Comparison of ENCODE assay signal across 1 cellular context in the genomic region with DNA sequence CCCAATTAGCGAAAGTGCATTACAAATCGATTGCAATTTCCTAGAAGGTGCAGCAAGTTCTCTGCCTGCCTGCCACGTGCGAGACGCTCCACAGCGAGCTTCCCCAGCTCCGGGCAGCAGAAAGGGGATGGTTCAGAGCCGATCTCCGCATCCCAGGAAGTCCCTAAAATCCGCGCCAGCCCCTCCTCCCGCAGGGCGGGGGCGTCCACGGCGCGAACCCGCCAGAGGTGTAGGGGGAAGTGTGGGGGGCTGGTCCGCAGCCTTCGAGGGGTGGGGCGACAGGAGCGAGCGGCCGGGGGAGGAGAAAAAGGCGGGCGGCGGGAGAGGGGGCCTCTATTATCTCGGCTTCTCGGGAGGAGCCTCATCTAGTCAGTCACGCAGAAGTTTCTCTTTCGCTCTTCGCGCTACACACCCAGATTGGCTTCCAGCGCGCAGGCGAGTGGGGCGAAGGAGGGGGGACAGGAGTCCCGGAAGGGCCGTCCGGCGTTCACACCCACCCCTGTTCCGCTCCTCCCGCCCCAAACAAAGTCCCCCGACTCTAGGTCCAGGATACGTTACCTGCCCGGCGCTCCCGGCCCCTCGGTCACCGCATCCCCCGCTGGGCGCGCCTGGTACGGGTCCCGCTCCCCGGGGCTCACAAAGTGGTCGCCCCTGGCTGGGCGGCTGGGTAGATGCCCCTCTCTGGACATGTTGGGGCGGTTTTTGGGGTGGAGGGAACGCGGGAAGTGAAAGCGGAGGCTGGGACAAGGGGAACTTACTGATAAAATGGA.
TF ChIP-seq lines count a peak whose summit lies in the region.

No MANE protein-coding gene starts in this region.

TF ChIP-seq in K562, 482 proteins besides CTCF, POLR2A, EP300 and RAD21 (continued from another document and continues in another):
- TF ChIP-seq, protein P1, sequence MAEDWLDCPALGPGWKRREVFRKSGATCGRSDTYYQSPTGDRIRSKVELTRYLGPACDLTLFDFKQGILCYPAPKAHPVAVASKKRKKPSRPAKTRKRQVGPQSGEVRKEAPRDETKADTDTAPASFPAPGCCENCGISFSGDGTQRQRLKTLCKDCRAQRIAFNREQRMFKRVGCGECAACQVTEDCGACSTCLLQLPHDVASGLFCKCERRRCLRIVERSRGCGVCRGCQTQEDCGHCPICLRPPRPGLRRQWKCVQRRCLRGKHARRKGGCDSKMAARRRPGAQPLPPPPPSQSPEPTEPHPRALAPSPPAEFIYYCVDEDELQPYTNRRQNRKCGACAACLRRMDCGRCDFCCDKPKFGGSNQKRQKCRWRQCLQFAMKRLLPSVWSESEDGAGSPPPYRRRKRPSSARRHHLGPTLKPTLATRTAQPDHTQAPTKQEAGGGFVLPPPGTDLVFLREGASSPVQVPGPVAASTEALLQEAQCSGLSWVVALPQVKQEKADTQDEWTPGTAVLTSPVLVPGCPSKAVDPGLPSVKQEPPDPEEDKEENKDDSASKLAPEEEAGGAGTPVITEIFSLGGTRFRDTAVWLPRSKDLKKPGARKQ (CRISPR knock-in tag; IDR thresholded peaks at IDR 0.05), result no peak
- TF ChIP-seq, protein P2, sequence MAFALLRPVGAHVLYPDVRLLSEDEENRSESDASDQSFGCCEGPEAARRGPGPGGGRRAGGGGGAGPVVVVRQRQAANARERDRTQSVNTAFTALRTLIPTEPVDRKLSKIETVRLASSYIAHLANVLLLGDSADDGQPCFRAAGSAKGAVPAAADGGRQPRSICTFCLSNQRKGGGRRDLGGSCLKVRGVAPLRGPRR (CRISPR knock-in tag; IDR thresholded peaks at IDR 0.05), result no peak
- TF ChIP-seq, protein P3, sequence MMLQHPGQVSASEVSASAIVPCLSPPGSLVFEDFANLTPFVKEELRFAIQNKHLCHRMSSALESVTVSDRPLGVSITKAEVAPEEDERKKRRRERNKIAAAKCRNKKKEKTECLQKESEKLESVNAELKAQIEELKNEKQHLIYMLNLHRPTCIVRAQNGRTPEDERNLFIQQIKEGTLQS (IDR thresholded peaks at IDR 0.05), result no peak; the same call in 1 of the 2 replicates
- TF ChIP-seq, protein P3 (CRISPR knock-in tag; conservative IDR thresholded peaks at IDR 0.05), result 0 out of 2 replicates have a peak, but pooled peaks have one; percentile 50
- TF ChIP-seq ZNF347 (CRISPR knock-in tag; IDR thresholded peaks at IDR 0.05; ENCODE audit: low read depth) (no peak; the same call in 1 of the 2 replicates), ZC3H8 (IDR thresholded peaks at IDR 0.05) (no peak), ZSCAN32 (CRISPR knock-in tag; IDR thresholded peaks at IDR 0.05) (0 out of 2 replicates have a peak, but pooled peaks have one; percentile 49), TCF3 (CRISPR knock-in tag; IDR thresholded peaks at IDR 0.05) (0 out of 2 replicates have a peak, but pooled peaks have one; percentile 16), MEF2A (IDR thresholded peaks at IDR 0.05; ENCODE audit: control insufficient read depth, low read depth, low read length) (0 out of 2 replicates have a peak, but pooled peaks have one; percentile 19), CAMTA2 (CRISPR knock-in tag; conservative IDR thresholded peaks at IDR 0.05) (no peak), ZNF584 (CRISPR knock-in tag; IDR thresholded peaks at IDR 0.05; ENCODE audit: low read depth) (no peak), ZNF445 (CRISPR knock-in tag; IDR thresholded peaks at IDR 0.05; ENCODE audit: low read depth) (no peak), BDP1 (IDR thresholded peaks at IDR 0.05; ENCODE audit: insufficient read depth, insufficient read length) (no peak), DMBX1 (CRISPR knock-in tag; IDR thresholded peaks at IDR 0.05; ENCODE audit: borderline replicate concordance) (no peak; the same call in 1 of the 2 replicates), HMG20A (CRISPR knock-in tag; conservative IDR thresholded peaks at IDR 0.05) (no peak), BCOR (IDR thresholded peaks at IDR 0.05) (0 out of 2 replicates have a peak, but pooled peaks have one; percentile 34), EWSR1 (IDR thresholded peaks at IDR 0.05; ENCODE audit: borderline replicate concordance, low read depth, partially characterized antibody) (no peak), MEIS2 (IDR thresholded peaks at IDR 0.05; ENCODE audit: partially characterized antibody) (no peak), MTA2 (IDR thresholded peaks at IDR 0.05; ENCODE audit: low read depth) (peak; percentile 12; the same call in 1 of the 2 replicates), KAT8 (IDR thresholded peaks at IDR 0.05; ENCODE audit: low read depth) (no peak), SIRT6 (IDR thresholded peaks at IDR 0.05; ENCODE audit: low read depth, low read length) (no peak), KHSRP (IDR thresholded peaks at IDR 0.05) (no peak), HNRNPH1 (optimal IDR thresholded peaks at IDR 0.05; ENCODE audit: low read depth, low read length) (no peak), KAT7 (CRISPR knock-in tag; IDR thresholded peaks at IDR 0.05; ENCODE audit: borderline replicate concordance) (no peak), NFIC (IDR thresholded peaks at IDR 0.05) (peak; percentile 31), STAT5B (CRISPR knock-in tag; IDR thresholded peaks at IDR 0.05) (no peak), SAFB (IDR thresholded peaks at IDR 0.05; ENCODE audit: borderline replicate concordance, low read depth, low read length) (peak; percentile 85), ZNF785 (CRISPR knock-in tag; IDR thresholded peaks at IDR 0.05) (no peak), PRPF4 (IDR thresholded peaks at IDR 0.05; ENCODE audit: insufficient read depth, low read depth, low read length, poor library complexity, severe bottlenecking) (peak; percentile 72), ERF (CRISPR knock-in tag; IDR thresholded peaks at IDR 0.05) (peak; percentile 32; the same call in 1 of the 2 replicates), ZNF561 (CRISPR knock-in tag; conservative IDR thresholded peaks at IDR 0.05) (no peak), MAFF (IDR thresholded peaks at IDR 0.05; ENCODE audit: low read length) (no peak), ZNF551 (CRISPR knock-in tag; IDR thresholded peaks at IDR 0.05) (no peak), ZNF253 (CRISPR knock-in tag; conservative IDR thresholded peaks at IDR 0.05) (no peak), PHTF2 (CRISPR knock-in tag; IDR thresholded peaks at IDR 0.05) (no peak), OTX1 (CRISPR knock-in tag; IDR thresholded peaks at IDR 0.05) (peak; percentile 84), ZNF124 (CRISPR knock-in tag; IDR thresholded peaks at IDR 0.05) (no peak), ATF1 (CRISPR knock-in tag; IDR thresholded peaks at IDR 0.05) (no peak), ATF1 (tag; IDR thresholded peaks at IDR 0.05) (peak; percentile 73), KAT2B (IDR thresholded peaks at IDR 0.05; ENCODE audit: low read depth, low read length) (no peak), SNRNP70 (optimal IDR thresholded peaks at IDR 0.05; ENCODE audit: low read depth, low read length) (no peak), ZNF224 (CRISPR knock-in tag; IDR thresholded peaks at IDR 0.05) (no peak), ZNF717 (CRISPR knock-in tag; IDR thresholded peaks at IDR 0.05) (no peak)
- TF ChIP-seq, protein P4, sequence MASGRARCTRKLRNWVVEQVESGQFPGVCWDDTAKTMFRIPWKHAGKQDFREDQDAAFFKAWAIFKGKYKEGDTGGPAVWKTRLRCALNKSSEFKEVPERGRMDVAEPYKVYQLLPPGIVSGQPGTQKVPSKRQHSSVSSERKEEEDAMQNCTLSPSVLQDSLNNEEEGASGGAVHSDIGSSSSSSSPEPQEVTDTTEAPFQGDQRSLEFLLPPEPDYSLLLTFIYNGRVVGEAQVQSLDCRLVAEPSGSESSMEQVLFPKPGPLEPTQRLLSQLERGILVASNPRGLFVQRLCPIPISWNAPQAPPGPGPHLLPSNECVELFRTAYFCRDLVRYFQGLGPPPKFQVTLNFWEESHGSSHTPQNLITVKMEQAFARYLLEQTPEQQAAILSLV (tag; IDR thresholded peaks at IDR 0.05), result no peak
- TF ChIP-seq, protein P5, sequence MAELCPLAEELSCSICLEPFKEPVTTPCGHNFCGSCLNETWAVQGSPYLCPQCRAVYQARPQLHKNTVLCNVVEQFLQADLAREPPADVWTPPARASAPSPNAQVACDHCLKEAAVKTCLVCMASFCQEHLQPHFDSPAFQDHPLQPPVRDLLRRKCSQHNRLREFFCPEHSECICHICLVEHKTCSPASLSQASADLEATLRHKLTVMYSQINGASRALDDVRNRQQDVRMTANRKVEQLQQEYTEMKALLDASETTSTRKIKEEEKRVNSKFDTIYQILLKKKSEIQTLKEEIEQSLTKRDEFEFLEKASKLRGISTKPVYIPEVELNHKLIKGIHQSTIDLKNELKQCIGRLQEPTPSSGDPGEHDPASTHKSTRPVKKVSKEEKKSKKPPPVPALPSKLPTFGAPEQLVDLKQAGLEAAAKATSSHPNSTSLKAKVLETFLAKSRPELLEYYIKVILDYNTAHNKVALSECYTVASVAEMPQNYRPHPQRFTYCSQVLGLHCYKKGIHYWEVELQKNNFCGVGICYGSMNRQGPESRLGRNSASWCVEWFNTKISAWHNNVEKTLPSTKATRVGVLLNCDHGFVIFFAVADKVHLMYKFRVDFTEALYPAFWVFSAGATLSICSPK (IDR thresholded peaks at IDR 0.05; ENCODE audit: borderline replicate concordance), result no peak
- TF ChIP-seq, protein P6, sequence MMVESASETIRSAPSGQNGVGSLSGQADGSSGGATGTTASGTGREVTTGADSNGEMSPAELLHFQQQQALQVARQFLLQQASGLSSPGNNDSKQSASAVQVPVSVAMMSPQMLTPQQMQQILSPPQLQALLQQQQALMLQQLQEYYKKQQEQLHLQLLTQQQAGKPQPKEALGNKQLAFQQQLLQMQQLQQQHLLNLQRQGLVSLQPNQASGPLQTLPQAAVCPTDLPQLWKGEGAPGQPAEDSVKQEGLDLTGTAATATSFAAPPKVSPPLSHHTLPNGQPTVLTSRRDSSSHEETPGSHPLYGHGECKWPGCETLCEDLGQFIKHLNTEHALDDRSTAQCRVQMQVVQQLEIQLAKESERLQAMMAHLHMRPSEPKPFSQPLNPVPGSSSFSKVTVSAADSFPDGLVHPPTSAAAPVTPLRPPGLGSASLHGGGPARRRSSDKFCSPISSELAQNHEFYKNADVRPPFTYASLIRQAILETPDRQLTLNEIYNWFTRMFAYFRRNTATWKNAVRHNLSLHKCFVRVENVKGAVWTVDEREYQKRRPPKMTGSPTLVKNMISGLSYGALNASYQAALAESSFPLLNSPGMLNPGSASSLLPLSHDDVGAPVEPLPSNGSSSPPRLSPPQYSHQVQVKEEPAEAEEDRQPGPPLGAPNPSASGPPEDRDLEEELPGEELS (CRISPR knock-in tag; IDR thresholded peaks at IDR 0.05; ENCODE audit: borderline replicate concordance), result peak; percentile 55; the same call in 1 of the 2 replicates
- TF ChIP-seq, protein P7, sequence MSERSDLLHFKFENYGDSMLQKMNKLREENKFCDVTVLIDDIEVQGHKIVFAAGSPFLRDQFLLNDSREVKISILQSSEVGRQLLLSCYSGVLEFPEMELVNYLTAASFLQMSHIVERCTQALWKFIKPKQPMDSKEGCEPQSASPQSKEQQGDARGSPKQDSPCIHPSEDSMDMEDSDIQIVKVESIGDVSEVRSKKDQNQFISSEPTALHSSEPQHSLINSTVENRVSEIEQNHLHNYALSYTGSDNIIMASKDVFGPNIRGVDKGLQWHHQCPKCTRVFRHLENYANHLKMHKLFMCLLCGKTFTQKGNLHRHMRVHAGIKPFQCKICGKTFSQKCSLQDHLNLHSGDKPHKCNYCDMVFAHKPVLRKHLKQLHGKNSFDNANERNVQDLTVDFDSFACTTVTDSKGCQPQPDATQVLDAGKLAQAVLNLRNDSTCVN (CRISPR knock-in tag; IDR thresholded peaks at IDR 0.05), result peak; percentile 68; the same call in 1 of the 2 replicates
- TF ChIP-seq, protein P8, sequence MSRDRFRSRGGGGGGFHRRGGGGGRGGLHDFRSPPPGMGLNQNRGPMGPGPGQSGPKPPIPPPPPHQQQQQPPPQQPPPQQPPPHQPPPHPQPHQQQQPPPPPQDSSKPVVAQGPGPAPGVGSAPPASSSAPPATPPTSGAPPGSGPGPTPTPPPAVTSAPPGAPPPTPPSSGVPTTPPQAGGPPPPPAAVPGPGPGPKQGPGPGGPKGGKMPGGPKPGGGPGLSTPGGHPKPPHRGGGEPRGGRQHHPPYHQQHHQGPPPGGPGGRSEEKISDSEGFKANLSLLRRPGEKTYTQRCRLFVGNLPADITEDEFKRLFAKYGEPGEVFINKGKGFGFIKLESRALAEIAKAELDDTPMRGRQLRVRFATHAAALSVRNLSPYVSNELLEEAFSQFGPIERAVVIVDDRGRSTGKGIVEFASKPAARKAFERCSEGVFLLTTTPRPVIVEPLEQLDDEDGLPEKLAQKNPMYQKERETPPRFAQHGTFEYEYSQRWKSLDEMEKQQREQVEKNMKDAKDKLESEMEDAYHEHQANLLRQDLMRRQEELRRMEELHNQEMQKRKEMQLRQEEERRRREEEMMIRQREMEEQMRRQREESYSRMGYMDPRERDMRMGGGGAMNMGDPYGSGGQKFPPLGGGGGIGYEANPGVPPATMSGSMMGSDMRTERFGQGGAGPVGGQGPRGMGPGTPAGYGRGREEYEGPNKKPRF (IDR thresholded peaks at IDR 0.05; ENCODE audit: low read depth, low read length), result no peak
- TF ChIP-seq, protein P9, sequence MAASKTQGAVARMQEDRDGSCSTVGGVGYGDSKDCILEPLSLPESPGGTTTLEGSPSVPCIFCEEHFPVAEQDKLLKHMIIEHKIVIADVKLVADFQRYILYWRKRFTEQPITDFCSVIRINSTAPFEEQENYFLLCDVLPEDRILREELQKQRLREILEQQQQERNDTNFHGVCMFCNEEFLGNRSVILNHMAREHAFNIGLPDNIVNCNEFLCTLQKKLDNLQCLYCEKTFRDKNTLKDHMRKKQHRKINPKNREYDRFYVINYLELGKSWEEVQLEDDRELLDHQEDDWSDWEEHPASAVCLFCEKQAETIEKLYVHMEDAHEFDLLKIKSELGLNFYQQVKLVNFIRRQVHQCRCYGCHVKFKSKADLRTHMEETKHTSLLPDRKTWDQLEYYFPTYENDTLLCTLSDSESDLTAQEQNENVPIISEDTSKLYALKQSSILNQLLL (CRISPR knock-in tag; IDR thresholded peaks at IDR 0.05; ENCODE audit: borderline replicate concordance), result no peak
- TF ChIP-seq, protein P10, sequence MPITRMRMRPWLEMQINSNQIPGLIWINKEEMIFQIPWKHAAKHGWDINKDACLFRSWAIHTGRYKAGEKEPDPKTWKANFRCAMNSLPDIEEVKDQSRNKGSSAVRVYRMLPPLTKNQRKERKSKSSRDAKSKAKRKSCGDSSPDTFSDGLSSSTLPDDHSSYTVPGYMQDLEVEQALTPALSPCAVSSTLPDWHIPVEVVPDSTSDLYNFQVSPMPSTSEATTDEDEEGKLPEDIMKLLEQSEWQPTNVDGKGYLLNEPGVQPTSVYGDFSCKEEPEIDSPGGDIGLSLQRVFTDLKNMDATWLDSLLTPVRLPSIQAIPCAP (CRISPR knock-in tag; IDR thresholded peaks at IDR 0.05; ENCODE audit: borderline replicate concordance), result peak; percentile 57; the same call in 1 of the 2 replicates
- TF ChIP-seq, protein P11, sequence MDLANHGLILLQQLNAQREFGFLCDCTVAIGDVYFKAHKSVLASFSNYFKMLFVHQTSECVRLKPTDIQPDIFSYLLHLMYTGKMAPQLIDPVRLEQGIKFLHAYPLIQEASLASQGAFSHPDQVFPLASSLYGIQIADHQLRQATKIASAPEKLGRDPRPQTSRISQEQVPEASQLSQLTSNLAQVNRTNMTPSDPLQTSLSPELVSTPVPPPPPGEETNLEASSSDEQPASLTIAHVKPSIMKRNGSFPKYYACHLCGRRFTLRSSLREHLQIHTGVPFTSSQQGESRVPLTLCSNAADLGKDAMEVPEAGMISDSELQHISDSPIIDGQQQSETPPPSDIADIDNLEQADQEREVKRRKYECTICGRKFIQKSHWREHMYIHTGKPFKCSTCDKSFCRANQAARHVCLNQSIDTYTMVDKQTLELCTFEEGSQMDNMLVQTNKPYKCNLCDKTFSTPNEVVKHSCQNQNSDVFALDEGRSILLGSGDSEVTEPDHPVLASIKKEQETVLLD (IDR thresholded peaks at IDR 0.05), result peak; percentile 65; the same call in 1 of the 2 replicates
